In the genomic region with DNA sequence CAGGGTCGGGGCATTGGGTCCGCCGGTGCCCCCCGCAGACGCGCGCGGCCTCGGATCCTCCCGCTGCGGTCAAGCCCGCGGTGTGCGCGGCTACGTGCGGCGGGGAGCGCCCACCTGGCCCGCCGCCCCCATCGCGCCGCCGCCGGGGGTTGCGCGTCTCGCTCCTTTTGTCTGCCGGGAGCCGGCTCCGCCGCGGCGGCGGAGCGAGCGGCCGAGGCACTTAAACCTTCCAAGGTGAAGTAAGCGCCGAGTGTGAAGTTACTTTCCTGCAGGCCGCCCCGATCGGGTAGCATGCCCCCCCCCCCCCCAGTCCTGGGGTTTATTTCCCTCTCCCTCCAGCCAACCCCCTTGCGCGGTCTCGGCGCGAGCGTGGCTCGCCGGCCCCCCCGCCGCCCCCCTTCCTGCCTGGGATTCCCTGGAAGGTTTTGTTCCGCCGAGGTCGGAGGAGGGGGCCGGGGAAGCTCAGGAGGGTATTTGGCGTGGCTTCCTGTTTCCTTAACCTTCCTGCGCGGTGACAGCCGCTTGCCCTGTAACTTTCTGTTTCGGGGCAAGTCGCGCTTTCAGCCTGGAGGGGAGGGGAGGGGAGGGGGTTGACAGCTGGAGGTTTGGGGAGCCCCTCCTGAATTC, we compare ENCODE assay signal across 8 cellular contexts. TPM values are rescaled to one million over a fixed set of nuclear protein-coding genes. Genes with fewer than 3 reads are reported as not detected.
DNase-seq lines count a peak whose midpoint lies in the region; ATAC-seq and TF ChIP-seq lines count a peak whose summit lies in the region.

No MANE protein-coding gene starts in this region.

- 1% methylated on average over 49 to 50 of the region's 65 CpGs for WGBS in GM23248 (ENCODE audit: low coverage in 1 of 2, low lambda C conversion rate in 2 of 2, missing lambda C conversion rate in 2 of 2), 2 experiments

- no peak for TF ChIP-seq CTCF in retinal pigment epithelial cell (conservative IDR thresholded peaks at IDR 0.05; ENCODE audit: low read depth, low read length)

- DNase-seq in GM23248 (peak; percentile 46), Right ventricle myocardium superior (peak; percentile 62), retinal pigment epithelial cell (ENCODE audit: low read depth) (no peak), NCI-H1092 (lab: John Stamatoyannopoulos, UW) (no peak)
- peak; percentile 83 for DNase-seq in activated effector memory CD4-positive, alpha-beta T cell treated with anti-CD3 and anti-CD28 coated beads, Interleukin-2, amount 50 U/mL, for 16 hours

- H3K9me3 ChIP-seq in BLaER1 (no peaks in the 10 kb centered on the region), GM23248 (ENCODE audit: low read depth) (no peaks in the 10 kb centered on the region)

- H3K9me2 ChIP-seq in GM23248 (ENCODE audit: insufficient read depth) = no peaks in the 10 kb centered on the region

- in situ Hi-C loops in GM23248 (cut with MboI) = no loop called here

- H3K4me1 ChIP-seq in BLaER1 (peaks cover 61% of the 10 kb centered on the region), GM23248 (ENCODE audit: insufficient read depth) (peaks cover 7% of the 10 kb centered on the region; the same call in 1 of the 2 replicates)

- peak overlapping the region; percentile 76 for H3K4me3 ChIP-seq in BLaER1
- H3K4me3 ChIP-seq in GM23248 = peak overlapping the region; percentile 99
- peak overlapping the region; percentile 68 for H3K4me3 ChIP-seq in retinal pigment epithelial cell (ENCODE audit: low read length)

- H3K27ac ChIP-seq in BLaER1 (peak overlapping the region; percentile 93), GM23248 (peak overlapping the region; percentile 81)

- peak; percentile 1 for ATAC-seq in Right ventricle myocardium superior (ENCODE audit: poor library complexity)
- ATAC-seq in GM18868 (IDR thresholded peaks at IDR 0.05; ENCODE audit: unreplicated experiment) = no peak

- peaks cover 47% of the 10 kb centered on the region for H4K20me1 ChIP-seq in BLaER1
- H4K20me1 ChIP-seq in GM23248 (ENCODE audit: insufficient read depth) = peaks cover 20% of the 10 kb centered on the region; the same call in 1 of the 2 replicates

- H3K36me3 ChIP-seq in BLaER1 (0 out of 2 replicates have a peak, but pooled peaks cover 6% of the 10 kb centered on the region), GM23248 (ENCODE audit: low read depth) (no peaks in the 10 kb centered on the region)

- 0 out of 2 replicates have a peak overlapping the region, but pooled peaks have one; percentile 26 for H2AFZ ChIP-seq in GM23248

- peaks cover 5% of the 10 kb centered on the region; the same call in 1 of the 2 replicates for H3F3A ChIP-seq in GM23248 (ENCODE audit: insufficient read depth)

- H3K27me3 ChIP-seq in BLaER1 = no peaks in the 10 kb centered on the region
- H3K27me3 ChIP-seq in GM23248 (replicated peaks; ENCODE audit: insufficient read depth) = no peaks in the 10 kb centered on the region

- H3K79me2 ChIP-seq in GM23248 (ENCODE audit: insufficient read depth) = peaks cover 61% of the 10 kb centered on the region

- peak overlapping the region; percentile 90 for H3K9ac ChIP-seq in BLaER1
- peak overlapping the region; percentile 89 for H3K9ac ChIP-seq in GM23248

- H3K4me2 ChIP-seq in BLaER1 (peak overlapping the region; percentile 98), GM23248 (ENCODE audit: unreplicated experiment) (peak overlapping the region; percentile 95)

- intact Hi-C loops in Right ventricle myocardium superior (cut with DNase I) = no loop called here

TF ChIP-seq in PFSK-1, 5 proteins besides CTCF, POLR2A, EP300 and RAD21:
- TF ChIP-seq SIN3A (IDR thresholded peaks at IDR 0.05; ENCODE audit: borderline replicate concordance, insufficient read depth, low read length) (0 out of 2 replicates have a peak, but pooled peaks have one; percentile 40), FOXP2 (optimal IDR thresholded peaks at IDR 0.05; ENCODE audit: borderline replicate concordance, extremely low read depth, extremely low read length, insufficient read depth) (peak; percentile 13)
- TF ChIP-seq, protein P1, sequence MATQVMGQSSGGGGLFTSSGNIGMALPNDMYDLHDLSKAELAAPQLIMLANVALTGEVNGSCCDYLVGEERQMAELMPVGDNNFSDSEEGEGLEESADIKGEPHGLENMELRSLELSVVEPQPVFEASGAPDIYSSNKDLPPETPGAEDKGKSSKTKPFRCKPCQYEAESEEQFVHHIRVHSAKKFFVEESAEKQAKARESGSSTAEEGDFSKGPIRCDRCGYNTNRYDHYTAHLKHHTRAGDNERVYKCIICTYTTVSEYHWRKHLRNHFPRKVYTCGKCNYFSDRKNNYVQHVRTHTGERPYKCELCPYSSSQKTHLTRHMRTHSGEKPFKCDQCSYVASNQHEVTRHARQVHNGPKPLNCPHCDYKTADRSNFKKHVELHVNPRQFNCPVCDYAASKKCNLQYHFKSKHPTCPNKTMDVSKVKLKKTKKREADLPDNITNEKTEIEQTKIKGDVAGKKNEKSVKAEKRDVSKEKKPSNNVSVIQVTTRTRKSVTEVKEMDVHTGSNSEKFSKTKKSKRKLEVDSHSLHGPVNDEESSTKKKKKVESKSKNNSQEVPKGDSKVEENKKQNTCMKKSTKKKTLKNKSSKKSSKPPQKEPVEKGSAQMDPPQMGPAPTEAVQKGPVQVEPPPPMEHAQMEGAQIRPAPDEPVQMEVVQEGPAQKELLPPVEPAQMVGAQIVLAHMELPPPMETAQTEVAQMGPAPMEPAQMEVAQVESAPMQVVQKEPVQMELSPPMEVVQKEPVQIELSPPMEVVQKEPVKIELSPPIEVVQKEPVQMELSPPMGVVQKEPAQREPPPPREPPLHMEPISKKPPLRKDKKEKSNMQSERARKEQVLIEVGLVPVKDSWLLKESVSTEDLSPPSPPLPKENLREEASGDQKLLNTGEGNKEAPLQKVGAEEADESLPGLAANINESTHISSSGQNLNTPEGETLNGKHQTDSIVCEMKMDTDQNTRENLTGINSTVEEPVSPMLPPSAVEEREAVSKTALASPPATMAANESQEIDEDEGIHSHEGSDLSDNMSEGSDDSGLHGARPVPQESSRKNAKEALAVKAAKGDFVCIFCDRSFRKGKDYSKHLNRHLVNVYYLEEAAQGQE (IDR thresholded peaks at IDR 0.05; ENCODE audit: insufficient read depth in 1 of 2, low read depth in 2 of 2, low read length in 2 of 2) = no peak

RNA-seq across cellular contexts. Expression of a gene that starts 56.6 kb away (rescaled TPM):
- 35.1 and 46.3 TPM in 2 replicates for total RNA-seq in GM23248 (2014; rRNA removed; shearing (Covaris generic))
- 10.6 and 11.6 TPM in 2 replicates for polyA plus RNA-seq in GM23248 (2016; fragmentation: Nextera tagmentation; extraction: Ambion mirVana)
- polyA plus RNA-seq in PFSK-1 (2012; ENCODE audit: insufficient read length, low read depth) = 148 TPM
- total RNA-seq in Right ventricle myocardium superior = 30.3 TPM

Comparison
In these comparisons a context has a peak if more than half of its experiments do, and no peak if none do; other contexts are left out.
1. DNase-seq: peak in GM23248 (single experiment), activated effector memory CD4-positive, alpha-beta T cell treated with anti-CD3 and anti-CD28 coated beads, Interleukin-2, amount 50 U/mL, for 16 hours (single experiment) and Right ventricle myocardium superior (single experiment); none in retinal pigment epithelial cell (single experiment) and NCI-H1092 (single experiment).
2. Peak in every context shown above with its lines, with median percentiles within 50 percentile points of each other: H3K4me3 ChIP-seq.